Comparison of ENCODE assay signal across 32 cellular contexts in genomic region chr2:149658553-149658952, GRCh38.
"Had no signal": no experiment of that assay in that cellular context is flagged by ENCODE, and none has a peak within 500 bp of the region (broad histone marks: within the 10 kb centered on the region; RNA-seq: fewer than 3 reads in every experiment).

No MANE protein-coding gene starts in this region.

- DNase-seq: activated B cell treated with CpG ODN at 0.5 μM for 24 hours; activated CD4-positive, alpha-beta memory T cell treated with anti-CD3 and anti-CD28 coated beads for 36 hours; activated CD4-positive, alpha-beta T cell treated with anti-CD3 and anti-CD28 coated beads for 36 hours; activated CD4-positive, alpha-beta T cell treated with anti-CD3 and anti-CD28 coated beads, Interleukin-2, amount 10 ng/mL, durations not matched to agents 24 days and 14 days; activated CD4-positive, CD25-positive, alpha-beta regulatory T cell treated with anti-CD3 and anti-CD28 coated beads, Interleukin-2, amount 50 U/mL, for 72 hours; activated CD8-positive, alpha-beta memory T cell treated with anti-CD3 and anti-CD28 coated beads, Interleukin-2, amount 50 U/mL, for 48 hours; activated gamma-delta T cell; activated naive CD4-positive, alpha-beta T cell; activated naive CD4-positive, alpha-beta T cell treated with anti-CD3 and anti-CD28 coated beads, Interleukin-2, amount 10 ng/mL, durations not matched to agents 7 days and 5 days; activated T-cell treated with anti-CD3 and anti-CD28 coated beads for 4 hours; activated T-cell treated with anti-CD3 and anti-CD28 coated beads, Interleukin-2, amount 50 U/mL, for 24 hours; activated T-cell treated with anti-CD3 and anti-CD28 coated beads, Interleukin-2, amount 50 U/mL, for 72 hours; amniotic stem cell; anterior cingulate cortex; brain microvascular endothelial cell; dorsolateral prefrontal cortex; effector memory CD4-positive, alpha-beta T cell; endodermal cell; erythroblast; head of caudate nucleus; hippocampal formation; T-helper 17 cell; T1000; WERI-Rb-1 had no signal

- H3K4me3 ChIP-seq: coronary artery, dorsolateral prefrontal cortex, esophagus muscularis mucosa had no signal

- ATAC-seq: activated CD4-positive, alpha-beta T cell treated with anti-CD3 and anti-CD28 coated beads for 36 hours; activated T-cell treated with anti-CD3 and anti-CD28 coated beads, Interleukin-2, amount 50 U/mL, for 72 hours; T-helper 17 cell had no signal

- H3K27ac ChIP-seq: brain microvascular endothelial cell, coronary artery, dorsolateral prefrontal cortex, esophagus muscularis mucosa, WERI-Rb-1 had no signal

- H3K36me3 Mint-ChIP-seq: activated CD4-positive, alpha-beta memory T cell treated with anti-CD3 and anti-CD28 coated beads for 36 hours; activated naive CD4-positive, alpha-beta T cell treated with anti-CD3 and anti-CD28 coated beads, Interleukin-2, amount 10 ng/mL, durations not matched to agents 7 days and 5 days; activated naive CD8-positive, alpha-beta T cell had no signal

- H3K27me3 Mint-ChIP-seq: activated B cell treated with CpG ODN at 0.5 μM for 24 hours; activated CD4-positive, alpha-beta T cell treated with anti-CD3 and anti-CD28 coated beads, Interleukin-2, amount 10 ng/mL, durations not matched to agents 24 days and 14 days; activated naive CD4-positive, alpha-beta T cell treated with anti-CD3 and anti-CD28 coated beads, Interleukin-2, amount 10 ng/mL, durations not matched to agents 7 days and 5 days; dendritic cell treated with granulocyte-macrophage colony-stimulating factor and Interleukin-4, amounts not matched to agents 40 ng/mL and 50 ng/mL, for 4 days; T-helper 17 cell had no signal

- H3K4me1 Mint-ChIP-seq: activated B cell treated with CpG ODN at 0.5 μM for 24 hours; activated CD4-positive, alpha-beta T cell treated with anti-CD3 and anti-CD28 coated beads for 36 hours; activated CD4-positive, alpha-beta T cell treated with anti-CD3 and anti-CD28 coated beads, Interleukin-2, amount 10 ng/mL, durations not matched to agents 24 days and 14 days; activated naive CD4-positive, alpha-beta T cell treated with anti-CD3 and anti-CD28 coated beads, Interleukin-2, amount 10 ng/mL, durations not matched to agents 7 days and 5 days; central memory CD8-positive, alpha-beta T cell; T-helper 17 cell had no signal

- H3K27me3 ChIP-seq: brain microvascular endothelial cell, dorsolateral prefrontal cortex, esophagus muscularis mucosa had no signal

- H3K36me3 ChIP-seq: brain microvascular endothelial cell, esophagus muscularis mucosa, WERI-Rb-1 had no signal

- H3K9me3 Mint-ChIP-seq: activated CD4-positive, alpha-beta T cell treated with anti-CD3 and anti-CD28 coated beads, Interleukin-2, amount 10 ng/mL, durations not matched to agents 24 days and 14 days; activated naive CD4-positive, alpha-beta T cell treated with anti-CD3 and anti-CD28 coated beads, Interleukin-2, amount 10 ng/mL, durations not matched to agents 7 days and 5 days; activated T-cell treated with anti-CD3 and anti-CD28 coated beads, Interleukin-2, amount 50 U/mL, for 72 hours; central memory CD8-positive, alpha-beta T cell; dendritic cell treated with granulocyte-macrophage colony-stimulating factor and Interleukin-4, amounts not matched to agents 40 ng/mL and 50 ng/mL, for 4 days had no signal

- H3K4me3 Mint-ChIP-seq: activated B cell treated with CpG ODN at 0.5 μM for 24 hours; activated CD4-positive, alpha-beta memory T cell treated with anti-CD3 and anti-CD28 coated beads for 36 hours; activated CD4-positive, alpha-beta T cell treated with anti-CD3 and anti-CD28 coated beads for 36 hours; activated CD4-positive, alpha-beta T cell treated with anti-CD3 and anti-CD28 coated beads, Interleukin-2, amount 10 ng/mL, durations not matched to agents 24 days and 14 days; activated naive CD4-positive, alpha-beta T cell treated with anti-CD3 and anti-CD28 coated beads, Interleukin-2, amount 10 ng/mL, durations not matched to agents 7 days and 5 days; activated naive CD8-positive, alpha-beta T cell; activated T-cell treated with anti-CD3 and anti-CD28 coated beads, Interleukin-2, amount 50 U/mL, for 24 hours; activated T-cell treated with anti-CD3 and anti-CD28 coated beads, Interleukin-2, amount 50 U/mL, for 72 hours; central memory CD8-positive, alpha-beta T cell; dendritic cell treated with granulocyte-macrophage colony-stimulating factor and Interleukin-4, amounts not matched to agents 40 ng/mL and 50 ng/mL, for 4 days; endodermal cell; T-helper 17 cell; T-helper 2 cell treated with Interferon-gamma antibody and Interleukin-4, amounts not matched to agents 5 μg/mL and 100 μg/mL, for 36 hours had no signal

- H3K9me3 ChIP-seq: esophagus muscularis mucosa had no signal

- FAIRE-seq: astrocyte, bronchial epithelial cell had no signal

- H3K27ac Mint-ChIP-seq: activated B cell treated with CpG ODN at 0.5 μM for 24 hours; activated CD4-positive, alpha-beta memory T cell treated with anti-CD3 and anti-CD28 coated beads for 36 hours; activated CD4-positive, alpha-beta T cell treated with anti-CD3 and anti-CD28 coated beads for 36 hours; activated CD4-positive, alpha-beta T cell treated with anti-CD3 and anti-CD28 coated beads, Interleukin-2, amount 10 ng/mL, durations not matched to agents 24 days and 14 days; activated naive CD4-positive, alpha-beta T cell treated with anti-CD3 and anti-CD28 coated beads, Interleukin-2, amount 10 ng/mL, durations not matched to agents 7 days and 5 days; activated naive CD8-positive, alpha-beta T cell; activated T-cell treated with anti-CD3 and anti-CD28 coated beads, Interleukin-2, amount 50 U/mL, for 24 hours; activated T-cell treated with anti-CD3 and anti-CD28 coated beads, Interleukin-2, amount 50 U/mL, for 72 hours; dendritic cell treated with granulocyte-macrophage colony-stimulating factor and Interleukin-4, amounts not matched to agents 40 ng/mL and 50 ng/mL, for 4 days; endodermal cell; T-helper 17 cell; T-helper 2 cell treated with Interferon-gamma antibody and Interleukin-4, amounts not matched to agents 5 μg/mL and 100 μg/mL, for 36 hours had no signal
